Comparison of ENCODE assay signal across 1 cellular context in genomic region chr10:11610151-11610854, GRCh38.
TF ChIP-seq lines count a peak whose summit lies in the region.

No MANE protein-coding gene starts in this region.

TF ChIP-seq in K562, 482 proteins besides CTCF, POLR2A, EP300 and RAD21 (continued from another document and continues in another):
- TF ChIP-seq, protein P1, sequence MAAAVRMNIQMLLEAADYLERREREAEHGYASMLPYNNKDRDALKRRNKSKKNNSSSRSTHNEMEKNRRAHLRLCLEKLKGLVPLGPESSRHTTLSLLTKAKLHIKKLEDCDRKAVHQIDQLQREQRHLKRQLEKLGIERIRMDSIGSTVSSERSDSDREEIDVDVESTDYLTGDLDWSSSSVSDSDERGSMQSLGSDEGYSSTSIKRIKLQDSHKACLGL (CRISPR knock-in tag; IDR thresholded peaks at IDR 0.05; ENCODE audit: borderline replicate concordance, poor library complexity, severe bottlenecking): no peak
- no peak for TF ChIP-seq L3MBTL2 (IDR thresholded peaks at IDR 0.05)
- TF ChIP-seq ZNF282 (CRISPR knock-in tag; IDR thresholded peaks at IDR 0.05): no peak
- TF ChIP-seq FIP1L1 (IDR thresholded peaks at IDR 0.05; ENCODE audit: low read depth, low read length, poor library complexity, severe bottlenecking): no peak
- no peak for TF ChIP-seq BRD4 (IDR thresholded peaks at IDR 0.05)
- 0 out of 4 replicates have a peak, but pooled peaks of 1 of the 2 experiments have one; percentile 25 for TF ChIP-seq ARNT (IDR thresholded peaks at IDR 0.05)
- TF ChIP-seq IRF2 (CRISPR knock-in tag; IDR thresholded peaks at IDR 0.05): no peak
- TF ChIP-seq, protein P2, sequence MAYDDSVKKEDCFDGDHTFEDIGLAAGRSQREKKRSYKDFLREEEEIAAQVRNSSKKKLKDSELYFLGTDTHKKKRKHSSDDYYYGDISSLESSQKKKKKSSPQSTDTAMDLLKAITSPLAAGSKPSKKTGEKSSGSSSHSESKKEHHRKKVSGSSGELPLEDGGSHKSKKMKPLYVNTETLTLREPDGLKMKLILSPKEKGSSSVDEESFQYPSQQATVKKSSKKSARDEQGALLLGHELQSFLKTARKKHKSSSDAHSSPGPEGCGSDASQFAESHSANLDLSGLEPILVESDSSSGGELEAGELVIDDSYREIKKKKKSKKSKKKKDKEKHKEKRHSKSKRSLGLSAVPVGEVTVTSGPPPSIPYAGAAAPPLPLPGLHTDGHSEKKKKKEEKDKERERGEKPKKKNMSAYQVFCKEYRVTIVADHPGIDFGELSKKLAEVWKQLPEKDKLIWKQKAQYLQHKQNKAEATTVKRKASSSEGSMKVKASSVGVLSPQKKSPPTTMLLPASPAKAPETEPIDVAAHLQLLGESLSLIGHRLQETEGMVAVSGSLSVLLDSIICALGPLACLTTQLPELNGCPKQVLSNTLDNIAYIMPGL (CRISPR knock-in tag; IDR thresholded peaks at IDR 0.05): no peak
- TF ChIP-seq SREBF1 (IDR thresholded peaks at IDR 0.05; ENCODE audit: borderline replicate concordance, low read depth, low read length): no peak
- TF ChIP-seq, protein P3, sequence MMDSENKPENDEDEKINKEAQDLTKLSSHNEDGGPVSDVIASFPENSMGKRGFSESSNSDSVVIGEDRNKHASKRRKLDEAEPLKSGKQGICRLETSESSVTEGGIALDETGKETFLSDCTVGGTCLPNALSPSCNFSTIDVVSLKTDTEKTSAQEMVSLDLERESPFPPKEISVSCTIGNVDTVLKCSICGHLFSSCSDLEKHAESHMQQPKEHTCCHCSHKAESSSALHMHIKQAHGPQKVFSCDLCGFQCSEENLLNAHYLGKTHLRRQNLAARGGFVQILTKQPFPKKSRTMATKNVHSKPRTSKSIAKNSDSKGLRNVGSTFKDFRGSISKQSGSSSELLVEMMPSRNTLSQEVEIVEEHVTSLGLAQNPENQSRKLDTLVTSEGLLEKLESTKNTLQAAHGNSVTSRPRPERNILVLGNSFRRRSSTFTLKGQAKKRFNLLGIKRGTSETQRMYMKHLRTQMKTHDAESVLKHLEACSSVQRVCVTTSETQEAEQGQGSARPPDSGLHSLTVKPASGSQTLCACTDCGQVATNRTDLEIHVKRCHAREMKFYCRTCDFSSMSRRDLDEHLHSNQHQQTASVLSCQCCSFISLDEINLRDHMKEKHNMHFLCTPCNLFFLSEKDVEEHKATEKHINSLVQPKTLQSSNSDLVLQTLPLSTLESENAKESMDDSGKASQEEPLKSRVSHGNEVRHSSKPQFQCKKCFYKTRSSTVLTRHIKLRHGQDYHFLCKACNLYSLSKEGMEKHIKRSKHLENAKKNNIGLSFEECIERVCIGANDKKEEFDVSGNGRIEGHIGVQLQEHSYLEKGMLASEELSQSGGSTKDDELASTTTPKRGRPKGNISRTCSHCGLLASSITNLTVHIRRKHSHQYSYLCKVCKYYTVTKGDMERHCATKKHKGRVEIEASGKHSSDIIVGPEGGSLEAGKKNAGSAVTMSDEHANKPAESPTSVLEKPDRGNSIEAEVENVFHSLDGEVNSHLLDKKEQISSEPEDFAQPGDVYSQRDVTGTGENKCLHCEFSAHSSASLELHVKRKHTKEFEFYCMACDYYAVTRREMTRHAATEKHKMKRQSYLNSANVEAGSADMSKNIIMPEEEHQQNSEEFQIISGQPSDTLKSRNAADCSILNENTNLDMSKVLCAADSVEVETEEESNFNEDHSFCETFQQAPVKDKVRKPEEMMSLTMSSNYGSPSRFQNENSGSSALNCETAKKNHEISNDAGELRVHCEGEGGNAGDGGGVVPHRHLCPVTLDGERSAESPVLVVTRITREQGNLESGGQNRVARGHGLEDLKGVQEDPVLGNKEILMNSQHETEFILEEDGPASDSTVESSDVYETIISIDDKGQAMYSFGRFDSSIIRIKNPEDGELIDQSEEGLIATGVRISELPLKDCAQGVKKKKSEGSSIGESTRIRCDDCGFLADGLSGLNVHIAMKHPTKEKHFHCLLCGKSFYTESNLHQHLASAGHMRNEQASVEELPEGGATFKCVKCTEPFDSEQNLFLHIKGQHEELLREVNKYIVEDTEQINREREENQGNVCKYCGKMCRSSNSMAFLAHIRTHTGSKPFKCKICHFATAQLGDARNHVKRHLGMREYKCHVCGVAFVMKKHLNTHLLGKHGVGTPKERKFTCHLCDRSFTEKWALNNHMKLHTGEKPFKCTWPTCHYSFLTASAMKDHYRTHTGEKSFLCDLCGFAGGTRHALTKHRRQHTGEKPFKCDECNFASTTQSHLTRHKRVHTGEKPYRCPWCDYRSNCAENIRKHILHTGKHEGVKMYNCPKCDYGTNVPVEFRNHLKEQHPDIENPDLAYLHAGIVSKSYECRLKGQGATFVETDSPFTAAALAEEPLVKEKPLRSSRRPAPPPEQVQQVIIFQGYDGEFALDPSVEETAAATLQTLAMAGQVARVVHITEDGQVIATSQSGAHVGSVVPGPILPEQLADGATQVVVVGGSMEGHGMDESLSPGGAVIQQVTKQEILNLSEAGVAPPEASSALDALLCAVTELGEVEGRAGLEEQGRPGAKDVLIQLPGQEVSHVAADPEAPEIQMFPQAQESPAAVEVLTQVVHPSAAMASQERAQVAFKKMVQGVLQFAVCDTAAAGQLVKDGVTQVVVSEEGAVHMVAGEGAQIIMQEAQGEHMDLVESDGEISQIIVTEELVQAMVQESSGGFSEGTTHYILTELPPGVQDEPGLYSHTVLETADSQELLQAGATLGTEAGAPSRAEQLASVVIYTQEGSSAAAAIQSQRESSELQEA (IDR thresholded peaks at IDR 0.05; ENCODE audit: low read depth): no peak
- no peak for TF ChIP-seq JUNB (CRISPR knock-in tag; conservative IDR thresholded peaks at IDR 0.05)
- no peak for TF ChIP-seq BDP1 (IDR thresholded peaks at IDR 0.05; ENCODE audit: insufficient read depth, insufficient read length)
- TF ChIP-seq SP1 (CRISPR knock-in tag; IDR thresholded peaks at IDR 0.05): no peak
- TF ChIP-seq ZNF134 (CRISPR knock-in tag; conservative IDR thresholded peaks at IDR 0.05): no peak
- TF ChIP-seq ZNF140 (CRISPR knock-in tag; IDR thresholded peaks at IDR 0.05): no peak
- TF ChIP-seq XRCC5 (IDR thresholded peaks at IDR 0.05; ENCODE audit: low read depth, low read length): no peak
- TF ChIP-seq GABPA (tag; conservative IDR thresholded peaks at IDR 0.05; ENCODE audit: low read depth): no peak
- TF ChIP-seq ZNF212 (CRISPR knock-in tag; IDR thresholded peaks at IDR 0.05): no peak
- no peak for TF ChIP-seq KLF13 (tag; IDR thresholded peaks at IDR 0.05; ENCODE audit: borderline replicate concordance, low read depth)
- no peak for TF ChIP-seq CHD7 (IDR thresholded peaks at IDR 0.05; ENCODE audit: low read depth, low read length)
- no peak for TF ChIP-seq RBFOX2 (IDR thresholded peaks at IDR 0.05; ENCODE audit: low read depth, low read length)
- TF ChIP-seq ZNF76 (CRISPR knock-in tag; IDR thresholded peaks at IDR 0.05; ENCODE audit: borderline replicate concordance): no peak
- TF ChIP-seq ARHGAP35 (IDR thresholded peaks at IDR 0.05; ENCODE audit: partially characterized antibody): no peak
- no peak for TF ChIP-seq KLF16 (IDR thresholded peaks at IDR 0.05)
- TF ChIP-seq FOXP4 (CRISPR knock-in tag; IDR thresholded peaks at IDR 0.05; ENCODE audit: borderline replicate concordance): no peak
- TF ChIP-seq, protein P4, sequence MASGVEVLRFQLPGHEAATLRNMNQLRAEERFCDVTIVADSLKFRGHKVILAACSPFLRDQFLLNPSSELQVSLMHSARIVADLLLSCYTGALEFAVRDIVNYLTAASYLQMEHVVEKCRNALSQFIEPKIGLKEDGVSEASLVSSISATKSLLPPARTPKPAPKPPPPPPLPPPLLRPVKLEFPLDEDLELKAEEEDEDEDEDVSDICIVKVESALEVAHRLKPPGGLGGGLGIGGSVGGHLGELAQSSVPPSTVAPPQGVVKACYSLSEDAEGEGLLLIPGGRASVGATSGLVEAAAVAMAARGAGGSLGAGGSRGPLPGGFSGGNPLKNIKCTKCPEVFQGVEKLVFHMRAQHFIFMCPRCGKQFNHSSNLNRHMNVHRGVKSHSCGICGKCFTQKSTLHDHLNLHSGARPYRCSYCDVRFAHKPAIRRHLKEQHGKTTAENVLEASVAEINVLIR (CRISPR knock-in tag; IDR thresholded peaks at IDR 0.05): no peak
